Comparison of ENCODE assay signal across 26 cellular contexts in the genomic region with DNA sequence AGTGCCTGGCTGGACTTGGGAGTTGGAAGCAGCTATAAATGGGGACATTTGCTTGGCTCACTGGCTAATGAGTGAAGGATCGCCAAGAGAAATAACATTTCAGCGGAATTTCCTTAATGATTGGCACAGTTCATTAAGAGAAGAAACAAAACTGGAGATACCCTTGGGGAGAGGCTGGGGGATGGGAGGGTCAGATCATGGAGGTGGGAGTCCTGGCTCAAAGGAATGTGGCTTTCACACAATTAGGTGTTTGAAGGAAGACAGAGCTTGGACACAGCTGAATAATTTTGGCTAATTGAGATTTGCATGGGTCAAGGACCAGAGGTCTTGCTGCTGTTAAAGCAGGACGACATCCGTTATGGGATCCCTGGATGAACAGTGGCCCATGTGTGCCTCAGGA.
"Had no signal": no experiment of that assay in that cellular context is flagged by ENCODE, and none has a peak within 500 bp of the region (broad histone marks: within the 10 kb centered on the region; RNA-seq: fewer than 3 reads in every experiment).

No MANE protein-coding gene starts in this region.

- H3K4me3 ChIP-seq: colonic mucosa, esophagus muscularis mucosa, gastroesophageal sphincter, heart left ventricle, hepatocyte, left lung, right atrium auricular region, smooth muscle cell, stomach, tibial artery had no signal

- ATAC-seq: foreskin keratinocyte; gastroesophageal sphincter; heart left ventricle; left lung; naive thymus-derived CD4-positive, alpha-beta T cell; sciatic nerve had no signal

- H3K9me3 Mint-ChIP-seq: dendritic cell treated with granulocyte-macrophage colony-stimulating factor and Interleukin-4, amounts not matched to agents 40 ng/mL and 50 ng/mL, for 4 days; type B pancreatic cell had no signal

- H3K27me3 Mint-ChIP-seq: dendritic cell treated with granulocyte-macrophage colony-stimulating factor and Interleukin-4, amounts not matched to agents 40 ng/mL and 50 ng/mL, for 4 days had no signal

- H3K4me1 ChIP-seq: colonic mucosa, esophagus muscularis mucosa, gastroesophageal sphincter, heart left ventricle, left lung, parathyroid adenoma, right atrium auricular region, tibial artery had no signal

- H3K27me3 ChIP-seq: colonic mucosa, foreskin keratinocyte, gastroesophageal sphincter, hepatocyte, left lung, right atrium auricular region, stomach, tibial artery had no signal

- H3K4me2 ChIP-seq: hepatocyte, smooth muscle cell had no signal

- H3K36me3 ChIP-seq: colonic mucosa, esophagus muscularis mucosa, gastroesophageal sphincter, heart left ventricle, left lung, right atrium auricular region, stomach, tibial artery had no signal

- H3K9ac ChIP-seq: parathyroid adenoma had no signal

- H3K27ac Mint-ChIP-seq: dendritic cell treated with granulocyte-macrophage colony-stimulating factor and Interleukin-4, amounts not matched to agents 40 ng/mL and 50 ng/mL, for 4 days; naive thymus-derived CD4-positive, alpha-beta T cell; progenitor cell of endocrine pancreas; type B pancreatic cell had no signal

- H3K27ac ChIP-seq: colonic mucosa, esophagus muscularis mucosa, foreskin keratinocyte, gastroesophageal sphincter, heart left ventricle, hepatocyte, left lung, parathyroid adenoma, right atrium auricular region, stomach, tibial artery had no signal

- H3K4me3 Mint-ChIP-seq: dendritic cell treated with granulocyte-macrophage colony-stimulating factor and Interleukin-4, amounts not matched to agents 40 ng/mL and 50 ng/mL, for 4 days; naive thymus-derived CD4-positive, alpha-beta T cell; type B pancreatic cell had no signal

- DNase-seq: colonic mucosa; effector memory CD4-positive, alpha-beta T cell; foreskin keratinocyte; heart left ventricle; kidney; left lung; mesenchymal stem cell; midbrain; naive thymus-derived CD4-positive, alpha-beta T cell; stimulated activated CD4-positive, alpha-beta T cell treated with anti-CD3 and anti-CD28 coated beads, Interleukin-12 subunit alpha, Interleukin-12 subunit beta, amount 100 ng/mL, for 4 hours; stimulated activated CD4-positive, alpha-beta T cell treated with anti-CD3 and anti-CD28 coated beads, Interleukin-1b, Interleukin-23, amount 100 ng/mL, for 48 hours; stimulated activated CD4-positive, alpha-beta T cell treated with anti-CD3 and anti-CD28 coated beads, Interleukin-4, amount 100 ng/mL, for 1 hour; stimulated activated CD8-positive, alpha-beta memory T cell treated with anti-CD3 and anti-CD28 coated beads, Interleukin-4, amount 100 ng/mL, for 48 hours; stimulated activated naive CD4-positive, alpha-beta T cell treated with Interleukin-2 at 50 U/mL for 16 hours; stomach; tibial artery had no signal

- H3K9me3 ChIP-seq: colonic mucosa, gastroesophageal sphincter, left lung, right atrium auricular region, stomach, tibial artery had no signal

- H3K36me3 Mint-ChIP-seq: naive thymus-derived CD4-positive, alpha-beta T cell had no signal
